ENCODE assay signal across 18 cellular contexts in the genomic region with DNA sequence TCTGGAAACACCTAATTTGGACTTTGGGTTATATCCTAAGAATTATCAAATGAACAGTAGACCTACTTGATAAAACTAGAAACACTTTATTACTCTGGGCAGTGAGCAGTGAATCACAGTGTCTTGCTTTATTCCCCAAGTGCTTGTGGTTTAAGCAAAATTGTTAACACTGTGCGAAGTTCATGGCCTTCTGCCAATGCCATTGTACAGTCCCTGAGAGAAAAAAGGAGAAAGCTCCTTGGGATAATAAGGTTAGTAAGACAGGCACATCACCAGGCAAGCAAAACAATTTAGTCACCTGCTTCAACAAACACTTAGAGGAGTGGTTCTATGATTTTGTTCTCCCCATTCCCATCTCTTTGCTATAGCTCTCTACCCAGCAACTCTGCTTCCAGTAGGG. TPM values are rescaled to one million over a fixed set of nuclear protein-coding genes. Genes with fewer than 3 reads are reported as not detected.
DNase-seq lines count a peak whose midpoint lies in the region; ATAC-seq and TF ChIP-seq lines count a peak whose summit lies in the region.
"Had no signal": no experiment of that assay in that cellular context is flagged by ENCODE, and none has a peak within 500 bp of the region (broad histone marks: within the 10 kb centered on the region; RNA-seq: fewer than 3 reads in every experiment).

No MANE protein-coding gene starts in this region.

- intact Hi-C loops in sciatic nerve (cut with DNase I) = no loop called here

- H3K27me3 Mint-ChIP-seq in natural killer cell treated with Interleukin-12 subunit alpha and Interleukin-12 subunit beta and Interleukin-15 and Interleukin-18, amount 100 ng/mL, for 72 hours = peaks cover 13 to 18% of the 10 kb centered on the region in 2 donors

- H3K36me3 Mint-ChIP-seq in natural killer cell treated with Interleukin-12 subunit alpha and Interleukin-12 subunit beta and Interleukin-15 and Interleukin-18, amount 100 ng/mL, for 72 hours = no peaks in the 10 kb centered on the region

- H3K4me1 Mint-ChIP-seq in natural killer cell treated with Interleukin-12 subunit alpha and Interleukin-12 subunit beta and Interleukin-15 and Interleukin-18, amount 100 ng/mL, for 72 hours (ENCODE audit: low read depth in 2 of 2) = no peaks in the 10 kb centered on the region
- H3K4me1 Mint-ChIP-seq: activated CD4-positive, alpha-beta T cell treated with anti-CD3 and anti-CD28 coated beads, Interleukin-2, amount 10 ng/mL, durations not matched to agents 7 days and 5 days had no signal

- no peak overlapping the region for H3K27ac Mint-ChIP-seq in natural killer cell treated with Interleukin-12 subunit alpha and Interleukin-12 subunit beta and Interleukin-15 and Interleukin-18, amount 100 ng/mL, for 72 hours
- H3K27ac Mint-ChIP-seq: activated CD4-positive, alpha-beta T cell treated with anti-CD3 and anti-CD28 coated beads, Interleukin-2, amount 10 ng/mL, durations not matched to agents 7 days and 5 days; effector memory CD8-positive, alpha-beta T cell had no signal

- ATAC-seq in sciatic nerve = peak; percentile 66
- no peak for ATAC-seq in HG03442 (IDR thresholded peaks at IDR 0.05; ENCODE audit: unreplicated experiment)
- ATAC-seq in HG02623 (IDR thresholded peaks at IDR 0.05; ENCODE audit: unreplicated experiment) = no peak
- ATAC-seq in natural killer cell treated with Interleukin-12 subunit alpha and Interleukin-12 subunit beta and Interleukin-15 and Interleukin-18, amount 100 ng/mL, for 72 hours = no peak
- ATAC-seq: body of pancreas; effector memory CD8-positive, alpha-beta T cell had no signal

- peak; percentile 34 for DNase-seq in DMS53 (lab: John Stamatoyannopoulos, UW)
- DNase-seq in DMS53 treated with DMSO at 0.1 percent for 48 hours (lab: John Stamatoyannopoulos, UW; ENCODE audit: unreplicated experiment) = no peak
- peak; percentile 86 for DNase-seq in NCI-H226
- DNase-seq in epithelial cell of esophagus (ENCODE audit: low read depth) = peak; percentile 52
- DNase-seq in sciatic nerve (ENCODE audit: low spot score) = no peak
- no peak for DNase-seq in natural killer cell treated with Interleukin-12 subunit alpha and Interleukin-12 subunit beta and Interleukin-15 and Interleukin-18, amount 100 ng/mL, for 72 hours (ENCODE audit: low spot score)
- DNase-seq: activated CD4-positive, alpha-beta T cell treated with anti-CD3 and anti-CD28 coated beads, Interleukin-2, amount 10 ng/mL, durations not matched to agents 7 days and 5 days; body of pancreas; COR-L47; effector memory CD8-positive, alpha-beta T cell; KG1; NCI-H2029 treated with DMSO at 0.1 percent for 48 hours; ovary; stimulated activated CD4-positive, alpha-beta T cell treated with anti-CD3 and anti-CD28 coated beads, Interleukin-15, amount 100 ng/mL, for 24 hours; T-helper 2 cell; trophoblast cell had no signal

- no peak overlapping the region for H3K4me3 ChIP-seq in epithelial cell of esophagus (ENCODE audit: low read length)
- H3K4me3 ChIP-seq: body of pancreas, ovary had no signal

- H3K9me3 Mint-ChIP-seq in natural killer cell treated with Interleukin-12 subunit alpha and Interleukin-12 subunit beta and Interleukin-15 and Interleukin-18, amount 100 ng/mL, for 72 hours = no peaks in the 10 kb centered on the region
- H3K9me3 Mint-ChIP-seq: activated CD4-positive, alpha-beta T cell treated with anti-CD3 and anti-CD28 coated beads, Interleukin-2, amount 10 ng/mL, durations not matched to agents 7 days and 5 days; effector memory CD8-positive, alpha-beta T cell had no signal

- TF ChIP-seq CTCF in epithelial cell of esophagus (IDR thresholded peaks at IDR 0.05; ENCODE audit: insufficient read depth, low read depth, low read length, missing control alignments) = no peak

- no peak overlapping the region for H3K4me3 Mint-ChIP-seq in natural killer cell treated with Interleukin-12 subunit alpha and Interleukin-12 subunit beta and Interleukin-15 and Interleukin-18, amount 100 ng/mL, for 72 hours
- H3K4me3 Mint-ChIP-seq: activated CD4-positive, alpha-beta T cell treated with anti-CD3 and anti-CD28 coated beads, Interleukin-2, amount 10 ng/mL, durations not matched to agents 7 days and 5 days; effector memory CD8-positive, alpha-beta T cell had no signal

RNA-seq across cellular contexts. Expression of a gene that starts 39.8 kb away (rescaled TPM):
- 0.27 TPM for total RNA-seq in sciatic nerve
- total RNA-seq in natural killer cell treated with Interleukin-12 subunit alpha and Interleukin-12 subunit beta and Interleukin-15 and Interleukin-18, amount 100 ng/mL, for 72 hours = under 1 TPM in 1 of 2 donors, not detected in 1; 0.31 TPM
- total RNA-seq: activated CD4-positive, alpha-beta T cell treated with anti-CD3 and anti-CD28 coated beads, Interleukin-2, amount 10 ng/mL, durations not matched to agents 7 days and 5 days had no signal

Comparison
In these comparisons a context has a peak if more than half of its experiments do, and no peak if none do; other contexts are left out.
1. DNase-seq: peak in DMS53 (single experiment), NCI-H226 (single experiment) and epithelial cell of esophagus (single experiment); none in DMS53 treated with DMSO at 0.1 percent for 48 hours (single experiment), sciatic nerve (single experiment) and natural killer cell treated with Interleukin-12 subunit alpha and Interleukin-12 subunit beta and Interleukin-15 and Interleukin-18, amount 100 ng/mL, for 72 hours (single experiment).